ENCODE assay signal across 21 cellular contexts in the genomic region with DNA sequence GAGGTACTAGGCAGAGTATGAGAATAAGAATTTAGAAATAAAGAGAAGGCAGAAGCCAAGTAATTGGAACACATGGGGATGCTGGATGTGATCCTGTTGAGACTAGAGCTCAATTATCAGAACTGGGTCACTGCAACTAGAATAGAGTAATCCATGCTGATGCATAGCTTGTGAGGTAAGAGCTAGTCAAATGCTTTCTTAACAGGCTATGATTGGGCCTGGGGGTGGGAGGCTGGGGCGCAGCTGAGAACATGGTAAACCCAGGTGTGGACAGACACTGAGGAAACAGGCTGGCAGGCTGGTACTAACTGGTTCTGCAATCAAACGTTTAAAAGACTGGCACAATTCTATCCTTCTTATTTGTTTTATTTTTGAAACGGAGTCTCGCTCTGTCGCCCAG. TPM values are rescaled to one million over a fixed set of nuclear protein-coding genes. Genes with fewer than 3 reads are reported as not detected.
DNase-seq lines count a peak whose midpoint lies in the region; ATAC-seq lines count a peak whose summit lies in the region.
"Had no signal": no experiment of that assay in that cellular context is flagged by ENCODE, and none has a peak within 500 bp of the region (broad histone marks: within the 10 kb centered on the region; RNA-seq: fewer than 3 reads in every experiment).

No MANE protein-coding gene starts in this region.

- no peak overlapping the region for H3K4me3 ChIP-seq in BLaER1
- no peak overlapping the region for H3K4me3 ChIP-seq in mesendoderm (ENCODE audit: low read length)
- H3K4me3 ChIP-seq: A549, HAP-1 had no signal

- ATAC-seq in central memory CD8-positive, alpha-beta T cell (replicated peaks; ENCODE audit: extremely low read depth, poor library complexity, severe bottlenecking) = no peak
- ATAC-seq in HG03175 (IDR thresholded peaks at IDR 0.05; ENCODE audit: unreplicated experiment) = no peak
- no peak for ATAC-seq in GM19397 (IDR thresholded peaks at IDR 0.05; ENCODE audit: unreplicated experiment)
- ATAC-seq: A549 had no signal

- H3K4me1 ChIP-seq in BLaER1 (peaks cover 53% of the 10 kb centered on the region), mesendoderm (ENCODE audit: control insufficient read depth, low read depth, low read length) (no peaks in the 10 kb centered on the region)
- H3K4me1 ChIP-seq: BE2C, HAP-1 had no signal

- H2BK120ac ChIP-seq in mesendoderm (ENCODE audit: low read depth, low read length) = no peak overlapping the region

- H3K27me3 ChIP-seq in BLaER1 (no peaks in the 10 kb centered on the region), mesendoderm (ENCODE audit: insufficient read depth, low read length, poor library complexity) (no peaks in the 10 kb centered on the region)
- H3K27me3 ChIP-seq: BE2C had no signal

- intact Hi-C loops in head of caudate nucleus (cut with DNase I) = no loop called here

- H3K4me2 ChIP-seq in BLaER1 (peak overlapping the region; percentile 8; the same call in 1 of the 2 replicates), mesendoderm (ENCODE audit: low read length) (no peak overlapping the region)
- H3K4me2 ChIP-seq: A549 had no signal

- H4K8ac ChIP-seq in mesendoderm (ENCODE audit: low read depth, low read length) = no peak overlapping the region

- no peaks in the 10 kb centered on the region for H3K9me3 Mint-ChIP-seq in central memory CD8-positive, alpha-beta T cell
- H3K9me3 Mint-ChIP-seq: CD4-positive, alpha-beta memory T cell had no signal

- no peak overlapping the region for H4K5ac ChIP-seq in mesendoderm (ENCODE audit: low read length)

- H2BK5ac ChIP-seq in mesendoderm (ENCODE audit: low read length) = no peak overlapping the region

- no peak overlapping the region for H2AK5ac ChIP-seq in mesendoderm (ENCODE audit: low read length)

- H4K20me1 ChIP-seq in BLaER1 = no peaks in the 10 kb centered on the region

- H3K9me3 ChIP-seq in BLaER1 (no peaks in the 10 kb centered on the region), KOPT-K1 (ENCODE audit: insufficient read depth, low read length, poor library complexity, severe bottlenecking) (no peaks in the 10 kb centered on the region)
- H3K9me3 ChIP-seq: A549, BE2C, HAP-1 had no signal

- H3K4me3 Mint-ChIP-seq in central memory CD8-positive, alpha-beta T cell = peak overlapping the region; percentile 41

- no peak overlapping the region for H3K4ac ChIP-seq in mesendoderm (ENCODE audit: low read depth, low read length)

- H3K79me1 ChIP-seq in mesendoderm (ENCODE audit: low read length) = no peaks in the 10 kb centered on the region

- no peak overlapping the region for H3K27ac Mint-ChIP-seq in central memory CD8-positive, alpha-beta T cell (ENCODE audit: low read depth)

- H3K79me2 ChIP-seq in mesendoderm (ENCODE audit: control insufficient read depth, insufficient read depth, low read length) = no peaks in the 10 kb centered on the region

- H3K36me3 ChIP-seq in BLaER1 (no peaks in the 10 kb centered on the region), KOPT-K1 (ENCODE audit: insufficient read depth, low read length) (no peaks in the 10 kb centered on the region), mesendoderm (ENCODE audit: control insufficient read depth, insufficient read depth, low read length) (no peaks in the 10 kb centered on the region)
- H3K36me3 ChIP-seq: BE2C, HAP-1 had no signal

- H3K56ac ChIP-seq in mesendoderm (ENCODE audit: low read length) = no peak overlapping the region

- H3K23ac ChIP-seq in mesendoderm (ENCODE audit: low read length) = no peak overlapping the region

- no peak overlapping the region for H3K18ac ChIP-seq in mesendoderm (ENCODE audit: low read length)

- H3K9ac ChIP-seq in BLaER1 (no peak overlapping the region), mesendoderm (ENCODE audit: low read length) (no peak overlapping the region)

- H3K27ac ChIP-seq in BLaER1 (no peak overlapping the region), KOPT-K1 (ENCODE audit: low read depth, low read length, poor library complexity, severe bottlenecking) (peak overlapping the region; percentile 97), mesendoderm (ENCODE audit: low read depth, low read length) (no peak overlapping the region)

- WGBS in mesendoderm (ENCODE audit: extremely low coverage, insufficient coverage, low lambda C conversion rate) = no CpG with 5 or more reads among the region's 5 CpGs

- no peaks in the 10 kb centered on the region for H3K27me3 Mint-ChIP-seq in central memory CD8-positive, alpha-beta T cell
- H3K27me3 Mint-ChIP-seq: CD4-positive, alpha-beta memory T cell had no signal

- no peaks in the 10 kb centered on the region for H3K36me3 Mint-ChIP-seq in central memory CD8-positive, alpha-beta T cell (ENCODE audit: insufficient read depth)
- H3K36me3 Mint-ChIP-seq: CD4-positive, alpha-beta memory T cell had no signal

- no peak overlapping the region for H2BK15ac ChIP-seq in mesendoderm (replicated peaks; ENCODE audit: low read depth)

- peaks cover 65% of the 10 kb centered on the region for H3K4me1 Mint-ChIP-seq in central memory CD8-positive, alpha-beta T cell

- no peak for DNase-seq in central memory CD8-positive, alpha-beta T cell (ENCODE audit: low spot score in 2 of 2)
- DNase-seq in head of caudate nucleus (peak in 23 of 42 donors; percentile 10 to 68 (median 40)), SW 1271 (lab: John Stamatoyannopoulos, UW) (no peak), mesendoderm (no peak)
- DNase-seq: 8988T, ACHN, AML-193, BE2C, C1 segment of cervical spinal cord, Calu3, COR-L47, DMS53, DMS79 treated with DMSO at 0.1 percent for 48 hours, GOT3 had no signal

RNA-seq across cellular contexts. Expression of gene GOLGA4, which starts 18.2 kb away (rescaled TPM):
- 35.5 TPM for polyA plus RNA-seq in mesendoderm (2013, experiment 1 of 2)
- 37.2 TPM for polyA plus RNA-seq in mesendoderm (2013, experiment 2 of 2)

RNA-seq across cellular contexts. Expression of gene LRRFIP2, which starts 50.5 kb away (rescaled TPM):
- polyA plus RNA-seq in mesendoderm (2013, experiment 1 of 2) = 26.5 TPM
- polyA plus RNA-seq in mesendoderm (2013, experiment 2 of 2) = 27.9 TPM

Comparison
In these comparisons a context has a peak if more than half of its experiments do, and no peak if none do; other contexts are left out.
1. DNase-seq: peak in head of caudate nucleus (23 of 42); none in central memory CD8-positive, alpha-beta T cell (0 of 2), SW 1271 (0 of 2) and mesendoderm (single experiment).